In genomic region chr4:3384771-3385701, GRCh38 we compare ENCODE assay signal across 1 cellular context.
TF ChIP-seq lines count a peak whose summit lies in the region.

No MANE protein-coding gene starts in this region.

TF ChIP-seq in H1, 55 proteins besides CTCF, POLR2A, EP300 and RAD21 (continued from another document):
- TF ChIP-seq ATF3 (IDR thresholded peaks at IDR 0.05; ENCODE audit: insufficient read depth, low read depth, low read length): no peak
- TF ChIP-seq SRF (IDR thresholded peaks at IDR 0.05; ENCODE audit: low read depth, low read length): no peak
- no peak for TF ChIP-seq CHD7 (IDR thresholded peaks at IDR 0.05; ENCODE audit: insufficient replicate concordance, low read length)
- TF ChIP-seq ATF2 (IDR thresholded peaks at IDR 0.05; ENCODE audit: low read length): no peak
- no peak for TF ChIP-seq JUND (IDR thresholded peaks at IDR 0.05; ENCODE audit: low read length)
- no peak for TF ChIP-seq POLR2AphosphoS5 (IDR thresholded peaks at IDR 0.05; ENCODE audit: low read depth, low read length)
- no peak for TF ChIP-seq RXRA (IDR thresholded peaks at IDR 0.05; ENCODE audit: insufficient read depth, low read depth, low read length)
- no peak for TF ChIP-seq RNF2 (IDR thresholded peaks at IDR 0.05; ENCODE audit: borderline replicate concordance, low read depth, low read length, missing control alignments, poor library complexity, severe bottlenecking)
- no peak for TF ChIP-seq TBP (IDR thresholded peaks at IDR 0.05; ENCODE audit: low read depth, low read length)
- no peak for TF ChIP-seq SAP30 (IDR thresholded peaks at IDR 0.05; ENCODE audit: insufficient read depth, insufficient replicate concordance, low read length)
- no peak for TF ChIP-seq USF2 (IDR thresholded peaks at IDR 0.05; ENCODE audit: low read length)
- no peak for TF ChIP-seq SIRT6 (IDR thresholded peaks at IDR 0.05; ENCODE audit: low read length)
- TF ChIP-seq SP1 (IDR thresholded peaks at IDR 0.05; ENCODE audit: low read depth, low read length): no peak
- no peak for TF ChIP-seq BRCA1 (IDR thresholded peaks at IDR 0.05; ENCODE audit: low read depth, low read length)
